9 cellular contexts compared by ENCODE assay signal in the genomic region with DNA sequence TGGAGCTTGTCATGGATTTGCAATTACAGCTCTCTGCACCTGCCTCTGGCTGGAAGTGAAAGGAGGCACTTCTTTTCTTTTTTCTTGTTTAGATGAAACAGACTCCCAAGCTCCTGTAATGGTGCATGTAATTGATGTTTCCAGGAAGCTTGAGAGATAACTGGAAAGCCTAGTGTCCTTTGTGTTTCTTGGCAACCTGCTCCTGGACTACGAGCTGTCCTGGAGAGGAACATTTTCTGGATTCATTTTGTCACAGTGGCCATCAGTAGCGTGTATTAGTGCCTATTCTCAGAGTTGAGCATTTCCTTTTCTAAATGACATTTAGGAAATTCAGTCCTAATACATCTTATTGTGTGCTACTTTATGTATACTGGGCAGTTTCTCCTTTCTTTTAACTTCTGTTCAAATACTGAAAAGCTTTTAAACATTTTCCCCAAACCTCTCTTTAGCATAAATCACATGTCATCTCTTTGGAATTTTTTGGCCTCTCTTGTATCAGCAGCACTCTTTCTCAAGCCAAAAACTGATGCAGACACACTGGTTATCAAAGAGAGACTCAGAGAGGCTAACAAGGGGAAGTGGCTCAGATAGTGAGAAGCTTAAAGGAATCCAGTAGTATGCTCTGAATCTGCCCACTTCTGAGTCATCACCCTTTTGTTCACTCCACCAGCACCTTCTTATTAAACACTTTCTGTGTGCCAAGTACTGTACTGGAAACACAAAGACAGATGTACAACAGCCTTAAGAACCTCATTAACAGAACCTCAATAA.
DNase-seq lines count a peak whose midpoint lies in the region; ATAC-seq, FAIRE-seq and TF ChIP-seq lines count a peak whose summit lies in the region.
"Had no signal": no experiment of that assay in that cellular context is flagged by ENCODE, and none has a peak within 500 bp of the region (broad histone marks: within the 10 kb centered on the region; RNA-seq: fewer than 3 reads in every experiment).

No MANE protein-coding gene starts in this region.

- no peak for ATAC-seq in T-helper 17 cell

- H3K27me3 Mint-ChIP-seq in T-helper 17 cell: no peaks in the 10 kb centered on the region
- no peaks in the 10 kb centered on the region for H3K27me3 Mint-ChIP-seq in glutamatergic neuron (ENCODE audit: unreplicated experiment)
- H3K27me3 Mint-ChIP-seq: activated B cell treated with CpG ODN at 0.5 μM for 24 hours had no signal

- H3K36me3 ChIP-seq in tibial nerve: no peaks in the 10 kb centered on the region

- H3K9me3 ChIP-seq in tibial nerve: no peaks in the 10 kb centered on the region
- H3K9me3 ChIP-seq in T-helper 17 cell (ENCODE audit: control insufficient read depth, low read length, poor library complexity, severe bottlenecking): no peaks in the 10 kb centered on the region

- no peak for TF ChIP-seq POLR2A in GM12891 (IDR thresholded peaks at IDR 0.05; ENCODE audit: low read depth, low read length)
- no peak for TF ChIP-seq POLR2A in tibial nerve (IDR thresholded peaks at IDR 0.05)

- H3K4me1 Mint-ChIP-seq in T-helper 17 cell: peaks cover 6% of the 10 kb centered on the region
- H3K4me1 Mint-ChIP-seq in glutamatergic neuron (ENCODE audit: low read depth, unreplicated experiment): peaks cover 4% of the 10 kb centered on the region
- H3K4me1 Mint-ChIP-seq: activated B cell treated with CpG ODN at 0.5 μM for 24 hours had no signal

- H3K27me3 ChIP-seq in tibial nerve: no peaks in the 10 kb centered on the region

- no peak for TF ChIP-seq EP300 in tibial nerve (IDR thresholded peaks at IDR 0.05)

- H3K36me3 Mint-ChIP-seq in T-helper 17 cell (ENCODE audit: low read depth) (peaks cover 19% of the 10 kb centered on the region), glutamatergic neuron (ENCODE audit: unreplicated experiment) (no peaks in the 10 kb centered on the region)

- DNase-seq in GM12891 (ENCODE audit: insufficient read length, low spot score) (no peak), NCI-H446 (lab: John Stamatoyannopoulos, UW) (peak; percentile 61 to 84), fibroblast of gingiva (ENCODE audit: low read depth) (peak; percentile 64), pons (ENCODE audit: low spot score) (peak; percentile 30), tibial nerve (ENCODE audit: low spot score in 2 of 2) (no peak), occipital lobe (lab: John Stamatoyannopoulos, UW) (no peak), T-helper 17 cell (no peak), glutamatergic neuron (no peak)
- DNase-seq: activated B cell treated with CpG ODN at 0.5 μM for 24 hours had no signal

- 20 to 21% methylated on average over 2 of the region's 2 CpGs for WGBS in tibial nerve, 2 donors

- no peak overlapping the region for H3K4me3 Mint-ChIP-seq in T-helper 17 cell
- no peak overlapping the region for H3K4me3 Mint-ChIP-seq in glutamatergic neuron (ENCODE audit: unreplicated experiment)
- H3K4me3 Mint-ChIP-seq: activated B cell treated with CpG ODN at 0.5 μM for 24 hours had no signal

- TF ChIP-seq CTCF in tibial nerve (IDR thresholded peaks at IDR 0.05) (no peak), glutamatergic neuron (IDR thresholded peaks at IDR 0.05; ENCODE audit: partially characterized antibody, unreplicated experiment) (no peak)

- peak overlapping the region in 1 of 4 donors; percentile 32 for H3K27ac ChIP-seq in tibial nerve

- H3K9me3 Mint-ChIP-seq in glutamatergic neuron (ENCODE audit: unreplicated experiment): no peaks in the 10 kb centered on the region
- H3K9me3 Mint-ChIP-seq: activated B cell treated with CpG ODN at 0.5 μM for 24 hours had no signal

- no peak for FAIRE-seq in GM12891 (lab: Jason Lieb, UNC)

- H3K27ac Mint-ChIP-seq in T-helper 17 cell (no peak overlapping the region), glutamatergic neuron (ENCODE audit: unreplicated experiment) (no peak overlapping the region)
- H3K27ac Mint-ChIP-seq: activated B cell treated with CpG ODN at 0.5 μM for 24 hours had no signal

- H3K4me3 ChIP-seq in tibial nerve: no peak overlapping the region

- peaks cover 0 to 41% (median 2%) of the 10 kb centered on the region in 4 donors for H3K4me1 ChIP-seq in tibial nerve

TF ChIP-seq in GM12891, 5 proteins besides CTCF, POLR2A, EP300 and RAD21:
- 0 out of 2 replicates have a peak, but pooled peaks have one; percentile 15 for TF ChIP-seq SPI1 (IDR thresholded peaks at IDR 0.05; ENCODE audit: low read depth, low read length)
- TF ChIP-seq TAF1 (IDR thresholded peaks at IDR 0.05; ENCODE audit: low read depth, low read length): no peak

Comparison
In these comparisons a context has a peak if more than half of its experiments do, and no peak if none do; other contexts are left out.
1. DNase-seq: peak in NCI-H446 (2 of 2), fibroblast of gingiva (single experiment) and pons (single experiment); none in GM12891 (single experiment), tibial nerve (0 of 2), occipital lobe (single experiment), T-helper 17 cell (0 of 3) and glutamatergic neuron (single experiment).